Comparison of ENCODE assay signal across 1 cellular context in genomic region chr7:43281268-43281667, GRCh38.
TF ChIP-seq lines count a peak whose summit lies in the region.

No MANE protein-coding gene starts in this region.

TF ChIP-seq in K562, 482 proteins besides CTCF, POLR2A, EP300 and RAD21 (continued from another document):
- TF ChIP-seq TGIF2 (CRISPR knock-in tag; IDR thresholded peaks at IDR 0.05) (no peak), CEBPG (CRISPR knock-in tag; IDR thresholded peaks at IDR 0.05) (no peak), CEBPG (tag; conservative IDR thresholded peaks at IDR 0.05 in 1 of 2, IDR thresholded peaks at IDR 0.05 in 1 of 2) (peak; percentile 12 to 64; a peak in 2 of 4 replicates)
TF ChIP-seq in K562: peak in this region for 2.
